ENCODE assay signal across 25 cellular contexts in genomic region chr7:151767557-151767956, GRCh38.
DNase-seq lines count a peak whose midpoint lies in the region; ATAC-seq lines count a peak whose summit lies in the region.
"Had no signal": no experiment of that assay in that cellular context is flagged by ENCODE, and none has a peak within 500 bp of the region (broad histone marks: within the 10 kb centered on the region; RNA-seq: fewer than 3 reads in every experiment).

No MANE protein-coding gene starts in this region.

- ATAC-seq in activated naive CD4-positive, alpha-beta T cell treated with anti-CD3 and anti-CD28 coated beads, Interleukin-2, amount 50 U/mL, for 72 hours: peak; percentile 60 to 66
- peak; percentile 66 for ATAC-seq in stimulated activated effector memory CD8-positive, alpha-beta T cell treated with anti-CD3 and anti-CD28 coated beads, Interleukin-12 subunit alpha, Interleukin-12 subunit beta, amount 100 ng/mL, for 72 hours
- ATAC-seq in HG02938 (IDR thresholded peaks at IDR 0.05; ENCODE audit: unreplicated experiment): no peak
- ATAC-seq: A549, foreskin keratinocyte, left ventricle myocardium superior, upper lobe of right lung had no signal

- intact Hi-C loops in activated CD4-positive, alpha-beta memory T cell treated with anti-CD3 and anti-CD28 coated beads for 36 hours (cut with micrococcal nuclease): no loop called here

- no peaks in the 10 kb centered on the region for H3K9me3 ChIP-seq in CD8-positive, alpha-beta memory T cell (ENCODE audit: low read length)
- H3K9me3 ChIP-seq: A549, ascending aorta, prostate gland, upper lobe of right lung had no signal

- H3K27ac ChIP-seq in CD8-positive, alpha-beta memory T cell (ENCODE audit: low read depth, low read length): no peak overlapping the region
- H3K27ac ChIP-seq: A549, ascending aorta, BLaER1, foreskin keratinocyte, GM23248, neural progenitor cell, PC-9, prostate gland, upper lobe of right lung had no signal

- no peaks in the 10 kb centered on the region for H3K27me3 Mint-ChIP-seq in activated CD4-positive, alpha-beta memory T cell treated with anti-CD3 and anti-CD28 coated beads for 36 hours
- H3K27me3 Mint-ChIP-seq in activated CD4-positive, alpha-beta memory T cell treated with anti-CD3 and anti-CD28 coated beads, Interleukin-2, amount 10 ng/mL, durations not matched to agents 7 days and 5 days: no peaks in the 10 kb centered on the region
- H3K27me3 Mint-ChIP-seq in CD8-positive, alpha-beta memory T cell: no peaks in the 10 kb centered on the region

- H3K4me3 Mint-ChIP-seq in activated CD4-positive, alpha-beta memory T cell treated with anti-CD3 and anti-CD28 coated beads for 36 hours: no peak overlapping the region
- H3K4me3 Mint-ChIP-seq in activated CD4-positive, alpha-beta memory T cell treated with anti-CD3 and anti-CD28 coated beads, Interleukin-2, amount 10 ng/mL, durations not matched to agents 7 days and 5 days: no peak overlapping the region
- peak overlapping the region in 1 of 7 donors; percentile 44 for H3K4me3 Mint-ChIP-seq in CD8-positive, alpha-beta memory T cell
- peak overlapping the region; percentile 8 for H3K4me3 Mint-ChIP-seq in stimulated activated effector memory CD8-positive, alpha-beta T cell treated with anti-CD3 and anti-CD28 coated beads, Interleukin-12 subunit alpha, Interleukin-12 subunit beta, amount 100 ng/mL, for 72 hours
- H3K4me3 Mint-ChIP-seq: neural progenitor cell had no signal

- H3K27me3 ChIP-seq in CD8-positive, alpha-beta memory T cell (ENCODE audit: insufficient read depth, low read length, poor library complexity, severe bottlenecking): no peaks in the 10 kb centered on the region
- H3K27me3 ChIP-seq: ascending aorta, BLaER1, neural progenitor cell, upper lobe of right lung had no signal

- H3K36me3 Mint-ChIP-seq in activated CD4-positive, alpha-beta memory T cell treated with anti-CD3 and anti-CD28 coated beads for 36 hours: peaks cover 6% of the 10 kb centered on the region
- H3K36me3 Mint-ChIP-seq in activated CD4-positive, alpha-beta memory T cell treated with anti-CD3 and anti-CD28 coated beads, Interleukin-2, amount 10 ng/mL, durations not matched to agents 7 days and 5 days (ENCODE audit: low read depth): no peaks in the 10 kb centered on the region
- peaks cover 0 to 11% (median 9%) of the 10 kb centered on the region in 3 donors for H3K36me3 Mint-ChIP-seq in CD8-positive, alpha-beta memory T cell
- H3K36me3 Mint-ChIP-seq in activated naive CD4-positive, alpha-beta T cell treated with anti-CD3 and anti-CD28 coated beads, Interleukin-2, amount 50 U/mL, for 72 hours: peaks cover 5 to 16% of the 10 kb centered on the region in 2 donors
- H3K36me3 Mint-ChIP-seq in stimulated activated effector memory CD8-positive, alpha-beta T cell treated with anti-CD3 and anti-CD28 coated beads, Interleukin-12 subunit alpha, Interleukin-12 subunit beta, amount 100 ng/mL, for 72 hours: no peaks in the 10 kb centered on the region
- H3K36me3 Mint-ChIP-seq: neural progenitor cell had no signal

- peaks cover 4% of the 10 kb centered on the region for H3K9me3 Mint-ChIP-seq in activated CD4-positive, alpha-beta memory T cell treated with anti-CD3 and anti-CD28 coated beads for 36 hours
- H3K9me3 Mint-ChIP-seq in activated CD4-positive, alpha-beta memory T cell treated with anti-CD3 and anti-CD28 coated beads, Interleukin-2, amount 10 ng/mL, durations not matched to agents 7 days and 5 days: peaks cover 5% of the 10 kb centered on the region
- H3K9me3 Mint-ChIP-seq in CD8-positive, alpha-beta memory T cell: no peaks in the 10 kb centered on the region
- H3K9me3 Mint-ChIP-seq in activated naive CD4-positive, alpha-beta T cell treated with anti-CD3 and anti-CD28 coated beads, Interleukin-2, amount 50 U/mL, for 72 hours: peaks cover 0 to 5% of the 10 kb centered on the region in 2 donors
- H3K9me3 Mint-ChIP-seq in stimulated activated effector memory CD8-positive, alpha-beta T cell treated with anti-CD3 and anti-CD28 coated beads, Interleukin-12 subunit alpha, Interleukin-12 subunit beta, amount 100 ng/mL, for 72 hours: no peaks in the 10 kb centered on the region

- H3K36me3 ChIP-seq in CD8-positive, alpha-beta memory T cell (ENCODE audit: insufficient read depth, low read length): no peaks in the 10 kb centered on the region
- H3K36me3 ChIP-seq: neural progenitor cell, prostate gland, upper lobe of right lung had no signal

- CTCF ChIA-PET in activated CD4-positive, alpha-beta memory T cell treated with anti-CD3 and anti-CD28 coated beads for 36 hours (lab: Charles Lee): interaction anchor here (1.2 to 5.0 kb wide), 3 partner anchors 9 to 135 kb away, joined by 4 to 39 read pairs (median 26); no protein-coding TSS in a partner anchor
- CTCF ChIA-PET in activated CD4-positive, alpha-beta memory T cell treated with anti-CD3 and anti-CD28 coated beads, Interleukin-2, amount 10 ng/mL, durations not matched to agents 7 days and 5 days (lab: Charles Lee): interaction anchor here (1.1 to 4.7 kb wide), 4 partner anchors 8 to 135 kb away, joined by 3 to 32 read pairs (median 6); no protein-coding TSS in a partner anchor
- CTCF ChIA-PET in CD8-positive, alpha-beta memory T cell (lab: Charles Lee): interaction anchor here (1.3 to 3.3 kb wide), 4 partner anchors 7 to 135 kb away, joined by 5 to 21 read pairs (median 6); no protein-coding TSS in a partner anchor

- no peak overlapping the region for H3K4me3 ChIP-seq in CD8-positive, alpha-beta memory T cell (ENCODE audit: low read length)
- H3K4me3 ChIP-seq: A549, ascending aorta, BLaER1, GM23248, neural progenitor cell, PC-9, prostate gland, upper lobe of right lung had no signal

- peak; percentile 27 for DNase-seq in activated CD4-positive, alpha-beta memory T cell treated with anti-CD3 and anti-CD28 coated beads for 36 hours
- DNase-seq in activated CD4-positive, alpha-beta memory T cell treated with anti-CD3 and anti-CD28 coated beads, Interleukin-2, amount 10 ng/mL, durations not matched to agents 7 days and 5 days: no peak
- no peak for DNase-seq in CD8-positive, alpha-beta memory T cell
- DNase-seq in activated naive CD4-positive, alpha-beta T cell treated with anti-CD3 and anti-CD28 coated beads, Interleukin-2, amount 50 U/mL, for 72 hours (ENCODE audit: low spot score in 2 of 2): no peak
- no peak for DNase-seq in stimulated activated effector memory CD8-positive, alpha-beta T cell treated with anti-CD3 and anti-CD28 coated beads, Interleukin-12 subunit alpha, Interleukin-12 subunit beta, amount 100 ng/mL, for 72 hours (ENCODE audit: low spot score in 2 of 2)
- no peak for DNase-seq in NCI-H2196 (lab: John Stamatoyannopoulos, UW; ENCODE audit: unreplicated experiment)
- no peak for DNase-seq in stimulated activated CD8-positive, alpha-beta memory T cell treated with anti-CD3 and anti-CD28 coated beads, Interleukin-4, amount 100 ng/mL, for 48 hours
- DNase-seq: activated CD4-positive, alpha-beta T cell treated with anti-CD3 and anti-CD28 coated beads, Interleukin-2, amount 50 U/mL, for 48 hours; DMS53; erythroblast; foreskin keratinocyte; GM23248; left ventricle myocardium superior; NCI-H1694 treated with DMSO at 0.1 percent for 48 hours; NCI-H345; PC-9; SHP77 treated with DMSO at 0.1 percent for 48 hours; stimulated activated CD4-positive, alpha-beta T cell treated with anti-CD3 and anti-CD28 coated beads, Interleukin-2, amount 100 ng/mL, for 24 hours had no signal

- peak overlapping the region; percentile 87 for H3K27ac Mint-ChIP-seq in activated CD4-positive, alpha-beta memory T cell treated with anti-CD3 and anti-CD28 coated beads for 36 hours
- no peak overlapping the region for H3K27ac Mint-ChIP-seq in activated CD4-positive, alpha-beta memory T cell treated with anti-CD3 and anti-CD28 coated beads, Interleukin-2, amount 10 ng/mL, durations not matched to agents 7 days and 5 days
- peak overlapping the region; percentile 86 to 98 (median 96) for H3K27ac Mint-ChIP-seq in CD8-positive, alpha-beta memory T cell
- H3K27ac Mint-ChIP-seq in activated naive CD4-positive, alpha-beta T cell treated with anti-CD3 and anti-CD28 coated beads, Interleukin-2, amount 50 U/mL, for 72 hours: peak overlapping the region; percentile 62 to 77
- H3K27ac Mint-ChIP-seq in stimulated activated effector memory CD8-positive, alpha-beta T cell treated with anti-CD3 and anti-CD28 coated beads, Interleukin-12 subunit alpha, Interleukin-12 subunit beta, amount 100 ng/mL, for 72 hours: peak overlapping the region; percentile 51
- H3K27ac Mint-ChIP-seq: neural progenitor cell had no signal

- peaks cover 49% of the 10 kb centered on the region for H3K4me1 ChIP-seq in CD8-positive, alpha-beta memory T cell (ENCODE audit: insufficient read depth, low read length)
- H3K4me1 ChIP-seq: A549, ascending aorta, foreskin keratinocyte, neural progenitor cell, prostate gland, upper lobe of right lung had no signal

- H3K4me1 Mint-ChIP-seq in activated CD4-positive, alpha-beta memory T cell treated with anti-CD3 and anti-CD28 coated beads for 36 hours (ENCODE audit: low read depth): peaks cover 47% of the 10 kb centered on the region
- H3K4me1 Mint-ChIP-seq in activated CD4-positive, alpha-beta memory T cell treated with anti-CD3 and anti-CD28 coated beads, Interleukin-2, amount 10 ng/mL, durations not matched to agents 7 days and 5 days: peaks cover 34% of the 10 kb centered on the region
- H3K4me1 Mint-ChIP-seq in CD8-positive, alpha-beta memory T cell: peaks cover 42 to 66% (median 60%) of the 10 kb centered on the region in 3 donors
- peaks cover 43% of the 10 kb centered on the region for H3K4me1 Mint-ChIP-seq in stimulated activated effector memory CD8-positive, alpha-beta T cell treated with anti-CD3 and anti-CD28 coated beads, Interleukin-12 subunit alpha, Interleukin-12 subunit beta, amount 100 ng/mL, for 72 hours

- POLR2A ChIA-PET in activated CD4-positive, alpha-beta memory T cell treated with anti-CD3 and anti-CD28 coated beads for 36 hours (lab: Charles Lee): interaction anchor here (0.7 kb wide), 1 partner anchor 135 kb away, joined by 3 read pairs; no protein-coding TSS in a partner anchor
- POLR2A ChIA-PET in activated CD4-positive, alpha-beta memory T cell treated with anti-CD3 and anti-CD28 coated beads, Interleukin-2, amount 10 ng/mL, durations not matched to agents 7 days and 5 days (lab: Charles Lee): interaction anchor here (1.0 to 2.3 kb wide), 3 partner anchors 109 to 247 kb away, joined by 3 to 8 read pairs (median 6); partner anchors contain the start of genes PRKAG2 and RHEB
- POLR2A ChIA-PET in CD8-positive, alpha-beta memory T cell (lab: Charles Lee): interaction anchor here (0.9 kb wide), 1 partner anchor 109 kb away, joined by 3 read pairs; the partner anchor contains the start of gene PRKAG2
